Comparison of ENCODE assay signal across 21 cellular contexts in the genomic region with DNA sequence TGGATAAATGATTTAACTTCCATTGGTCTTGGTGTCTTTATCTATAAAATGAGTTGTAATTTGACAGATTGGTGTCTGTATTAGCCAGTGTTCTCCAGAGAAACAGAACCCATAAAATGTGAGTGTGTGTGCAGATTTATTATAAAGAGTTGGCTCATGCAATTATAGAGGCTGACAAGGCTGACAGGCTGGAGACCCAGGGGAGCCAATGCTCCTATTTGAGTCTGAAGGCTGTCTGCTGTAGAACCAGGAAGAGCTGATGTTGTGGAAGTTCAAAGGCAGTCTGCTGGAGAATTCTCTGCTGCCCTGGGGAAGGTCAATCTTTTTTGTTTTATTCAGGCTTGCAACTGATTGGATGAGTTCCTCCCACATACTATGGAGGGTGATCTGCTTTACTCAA.
DNase-seq lines count a peak whose midpoint lies in the region; ATAC-seq and TF ChIP-seq lines count a peak whose summit lies in the region.
"Had no signal": no experiment of that assay in that cellular context is flagged by ENCODE, and none has a peak within 500 bp of the region (broad histone marks: within the 10 kb centered on the region; RNA-seq: fewer than 3 reads in every experiment).

No MANE protein-coding gene starts in this region.

- H2AFZ ChIP-seq in IMR-90 (replicated peaks; ENCODE audit: low read length, poor library complexity), result no peak overlapping the region
- H2AFZ ChIP-seq: GM23248 had no signal

- H3K36me3 ChIP-seq in IMR-90 (ENCODE audit: control insufficient read depth, insufficient read depth, low read length), result peaks cover 20% of the 10 kb centered on the region
- H3K36me3 ChIP-seq: BE2C; BLaER1 treated with 17β-estradiol and CSF1 and Interleukin-3, amounts not matched to agents 10 nM and 100 nM had no signal

- peak overlapping the region; percentile 79 for H3K4ac ChIP-seq in IMR-90 (ENCODE audit: low read depth, low read length)

- in situ Hi-C loops in IMR-90 (cut with MboI; ENCODE audit: low sequenced_read_pairs), result no loop called here

- peak overlapping the region; percentile 9 to 63; a peak in 2 of 4 replicates for H4K8ac ChIP-seq in IMR-90 (ENCODE audit: low read depth in 2 of 2, low read length in 2 of 2)

- H3K36me3 Mint-ChIP-seq in glutamatergic neuron (ENCODE audit: unreplicated experiment) (no peaks in the 10 kb centered on the region), osteocyte (ENCODE audit: unreplicated experiment) (peaks cover 20% of the 10 kb centered on the region)
- H3K36me3 Mint-ChIP-seq: CD14-positive monocyte had no signal

- peak overlapping the region; percentile 62 for H2BK20ac ChIP-seq in IMR-90 (ENCODE audit: low read depth, low read length)

- BruUV-seq in IMR-90 (replicated peaks; lab: Mats Ljungman, UMichigan), result no TSS peak

- H2BK15ac ChIP-seq in IMR-90 (ENCODE audit: low read depth, low read length), result peak overlapping the region; percentile 53; the same call in 2 of the 3 replicates

- H3K4me1 Mint-ChIP-seq in glutamatergic neuron (ENCODE audit: low read depth, unreplicated experiment), result peaks cover 2% of the 10 kb centered on the region
- H3K4me1 Mint-ChIP-seq in osteocyte (ENCODE audit: unreplicated experiment), result peaks cover 56% of the 10 kb centered on the region
- H3K4me1 Mint-ChIP-seq: CD14-positive monocyte had no signal

- H3K14ac ChIP-seq in IMR-90 (replicated peaks; ENCODE audit: low read depth, low read length), result peak overlapping the region; percentile 43

- no peak for TF ChIP-seq POLR2A in IMR-90 (IDR thresholded peaks at IDR 0.05; ENCODE audit: low read depth, low read length)

- peak overlapping the region; percentile 63; the same call in 1 of the 2 replicates for H2AK5ac ChIP-seq in IMR-90 (ENCODE audit: low read depth, low read length)

- H3K27ac Mint-ChIP-seq in glutamatergic neuron (ENCODE audit: unreplicated experiment) (no peak overlapping the region), osteocyte (ENCODE audit: unreplicated experiment) (peak overlapping the region; percentile 21)
- H3K27ac Mint-ChIP-seq: CD14-positive monocyte; CD4-positive, alpha-beta T cell had no signal

- peaks cover 17% of the 10 kb centered on the region for H3K4me1 ChIP-seq in IMR-90 (ENCODE audit: control insufficient read depth, insufficient read depth, low read length)
- H3K4me1 ChIP-seq: A549; BE2C; BLaER1 treated with 17β-estradiol and CSF1 and Interleukin-3, amounts not matched to agents 10 nM and 100 nM had no signal

- DNase-seq in IMR-90 (no peak), glutamatergic neuron (peak; percentile 24), osteocyte (ENCODE audit: extremely low spot score, unreplicated experiment) (no peak), SIG-M5 treated with dmso at 0.1 percent for 504 hours (lab: John Stamatoyannopoulos, UW; ENCODE audit: unreplicated experiment) (no peak)
- DNase-seq: 8988T; ACHN; AML-193; BE2C; Calu3; CD4-positive, alpha-beta T cell; COR-L47; DMS153; DND-41; GM23248; H7; HCEC 1CT had no signal

- H3K9me1 ChIP-seq in IMR-90 (ENCODE audit: insufficient read depth, low read length), result peaks cover 12% of the 10 kb centered on the region

- H2BK120ac ChIP-seq in IMR-90 (ENCODE audit: low read depth, low read length), result peak overlapping the region; percentile 79

- no peak for TF ChIP-seq CTCF in IMR-90 (conservative IDR thresholded peaks at IDR 0.05; ENCODE audit: low read depth, low read length)
- TF ChIP-seq CTCF in glutamatergic neuron (IDR thresholded peaks at IDR 0.05; ENCODE audit: partially characterized antibody, unreplicated experiment), result no peak
- TF ChIP-seq CTCF in osteocyte (IDR thresholded peaks at IDR 0.05), result no peak

- H3K4me3 ChIP-seq in IMR-90 (ENCODE audit: insufficient read depth, low read depth, low read length), result no peak overlapping the region
- H3K4me3 ChIP-seq: A549; BLaER1 treated with 17β-estradiol and CSF1 and Interleukin-3, amounts not matched to agents 10 nM and 100 nM; GM23248 had no signal

- H3K9ac ChIP-seq in IMR-90 (ENCODE audit: low read depth, low read length), result no peak overlapping the region
- H3K9ac ChIP-seq: BLaER1 treated with 17β-estradiol and CSF1 and Interleukin-3, amounts not matched to agents 10 nM and 100 nM; GM23248 had no signal

- H4K20me1 ChIP-seq in IMR-90 (ENCODE audit: insufficient read depth, low read length), result no peaks in the 10 kb centered on the region
- H4K20me1 ChIP-seq: BLaER1 treated with 17β-estradiol and CSF1 and Interleukin-3, amounts not matched to agents 10 nM and 100 nM had no signal

- peak overlapping the region; percentile 74 for H4K91ac ChIP-seq in IMR-90 (ENCODE audit: insufficient read depth, low read depth, low read length)

- H3K4me3 Mint-ChIP-seq in glutamatergic neuron (ENCODE audit: unreplicated experiment) (no peak overlapping the region), osteocyte (ENCODE audit: unreplicated experiment) (no peak overlapping the region)
- H3K4me3 Mint-ChIP-seq: CD14-positive monocyte; CD4-positive, alpha-beta T cell had no signal

- no peak for ATAC-seq in IMR-90 (ENCODE audit: low read depth)
- no peak for ATAC-seq in HG03039 (IDR thresholded peaks at IDR 0.05; ENCODE audit: unreplicated experiment)
- ATAC-seq in GM19463 (IDR thresholded peaks at IDR 0.05; ENCODE audit: unreplicated experiment), result no peak
- ATAC-seq: A549 had no signal

- peak overlapping the region; percentile 22; the same call in 1 of the 2 replicates for H3K4me2 ChIP-seq in IMR-90 (ENCODE audit: low read depth, low read length)
- H3K4me2 ChIP-seq: A549; BLaER1 treated with 17β-estradiol and CSF1 and Interleukin-3, amounts not matched to agents 10 nM and 100 nM had no signal

- POLR2A ChIA-PET in IMR-90 (lab: Charles Lee; ENCODE audit: unreplicated experiment), result no interaction called here

- CTCF ChIA-PET in IMR-90 (lab: Yijun Ruan, JAX), result interaction anchor here (0.7 kb wide), 1 partner anchor 280 kb away, joined by 3 read pairs; no protein-coding TSS in a partner anchor

- no peak for TF ChIP-seq RAD21 in IMR-90 (IDR thresholded peaks at IDR 0.05; ENCODE audit: low read length)

- H3K18ac ChIP-seq in IMR-90 (ENCODE audit: low read depth, low read length), result peak overlapping the region; percentile 88

- dilution Hi-C loops in IMR-90 (cut with HindIII; ENCODE audit: low sequenced_read_pairs, unreplicated experiment), result no loop called here

- no peaks in the 10 kb centered on the region for H3K9me3 Mint-ChIP-seq in glutamatergic neuron (ENCODE audit: unreplicated experiment)
- peaks cover 3% of the 10 kb centered on the region for H3K9me3 Mint-ChIP-seq in osteocyte (ENCODE audit: unreplicated experiment)
- H3K9me3 Mint-ChIP-seq: CD4-positive, alpha-beta T cell had no signal

- H2BK5ac ChIP-seq in IMR-90 (ENCODE audit: low read depth, low read length, poor library complexity, severe bottlenecking), result peak overlapping the region; percentile 25

- no peaks in the 10 kb centered on the region for H3K27me3 Mint-ChIP-seq in glutamatergic neuron (ENCODE audit: unreplicated experiment)
- H3K27me3 Mint-ChIP-seq in osteocyte (ENCODE audit: unreplicated experiment), result no peaks in the 10 kb centered on the region

- intact Hi-C loops in IMR-90 (cut with micrococcal nuclease), result loop anchor here (5.0 kb wide), 1 partner anchor 283 kb away; no protein-coding TSS in a partner anchor

- no peak overlapping the region for H2AK9ac ChIP-seq in IMR-90 (replicated peaks; ENCODE audit: low read depth, low read length, poor library complexity)

- peak overlapping the region; percentile 45 for H4K5ac ChIP-seq in IMR-90 (ENCODE audit: low read depth, low read length)

- H3K9me3 ChIP-seq in IMR-90 (ENCODE audit: control insufficient read depth, insufficient read depth, low read length), result no peaks in the 10 kb centered on the region
- H3K9me3 ChIP-seq: A549; BE2C; BLaER1 treated with 17β-estradiol and CSF1 and Interleukin-3, amounts not matched to agents 10 nM and 100 nM had no signal

- H3K56ac ChIP-seq in IMR-90 (ENCODE audit: extremely low read depth, insufficient read depth, low read length), result 0 out of 2 replicates have a peak overlapping the region, but pooled peaks have one; percentile 24

- H3K23ac ChIP-seq in IMR-90 (ENCODE audit: low read depth, low read length), result peak overlapping the region; percentile 62; the same call in 1 of the 2 replicates

- H3K27me3 ChIP-seq in IMR-90 (ENCODE audit: control insufficient read depth, insufficient read depth, low read length), result no peaks in the 10 kb centered on the region
- H3K27me3 ChIP-seq: BE2C; BLaER1 treated with 17β-estradiol and CSF1 and Interleukin-3, amounts not matched to agents 10 nM and 100 nM had no signal

- peaks cover 3 to 26% of the 10 kb centered on the region in 2 experiments; a peak in 3 of 4 replicates for H3K79me1 ChIP-seq in IMR-90 (ENCODE audit: low read depth in 1 of 2, low read length in 2 of 2)

- H3K27ac ChIP-seq in IMR-90 (ENCODE audit: insufficient read depth, low read length), result peak overlapping the region; percentile 81; the same call in 1 of the 2 replicates
- H3K27ac ChIP-seq: A549; BLaER1 treated with 17β-estradiol and CSF1 and Interleukin-3, amounts not matched to agents 10 nM and 100 nM; GM23248 had no signal

TF ChIP-seq in IMR-90, 13 proteins besides CTCF, POLR2A, EP300 and RAD21 (continues in another document):
- TF ChIP-seq SMC3 (IDR thresholded peaks at IDR 0.05; ENCODE audit: low read depth, low read length) (no peak), CEBPB (IDR thresholded peaks at IDR 0.05; ENCODE audit: low read depth, low read length) (no peak), BHLHE40 (IDR thresholded peaks at IDR 0.05; ENCODE audit: low read depth, low read length) (no peak), MAFK (IDR thresholded peaks at IDR 0.05; ENCODE audit: low read depth, low read length) (no peak), MAZ (IDR thresholded peaks at IDR 0.05; ENCODE audit: borderline replicate concordance, low read depth, low read length) (no peak), FOS (IDR thresholded peaks at IDR 0.05; ENCODE audit: low read depth, low read length) (no peak), CHD1 (IDR thresholded peaks at IDR 0.05; ENCODE audit: low read depth, low read length) (no peak), NFE2L2 (IDR thresholded peaks at IDR 0.05; ENCODE audit: low read depth, low read length) (no peak), RFX5 (IDR thresholded peaks at IDR 0.05; ENCODE audit: low read depth, low read length) (no peak)
- TF ChIP-seq, protein P1, sequence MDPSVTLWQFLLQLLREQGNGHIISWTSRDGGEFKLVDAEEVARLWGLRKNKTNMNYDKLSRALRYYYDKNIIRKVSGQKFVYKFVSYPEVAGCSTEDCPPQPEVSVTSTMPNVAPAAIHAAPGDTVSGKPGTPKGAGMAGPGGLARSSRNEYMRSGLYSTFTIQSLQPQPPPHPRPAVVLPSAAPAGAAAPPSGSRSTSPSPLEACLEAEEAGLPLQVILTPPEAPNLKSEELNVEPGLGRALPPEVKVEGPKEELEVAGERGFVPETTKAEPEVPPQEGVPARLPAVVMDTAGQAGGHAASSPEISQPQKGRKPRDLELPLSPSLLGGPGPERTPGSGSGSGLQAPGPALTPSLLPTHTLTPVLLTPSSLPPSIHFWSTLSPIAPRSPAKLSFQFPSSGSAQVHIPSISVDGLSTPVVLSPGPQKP (IDR thresholded peaks at IDR 0.05; ENCODE audit: borderline replicate concordance, low read depth, low read length), result no peak
